8 cellular contexts compared by ENCODE assay signal in genomic region chr5:139246394-139246793, GRCh38. TPM values are rescaled to one million over a fixed set of nuclear protein-coding genes. Genes with fewer than 3 reads are reported as not detected.
DNase-seq lines count a peak whose midpoint lies in the region; ATAC-seq, FAIRE-seq and TF ChIP-seq lines count a peak whose summit lies in the region.

No MANE protein-coding gene starts in this region.

- no peak for TF ChIP-seq EP300 in sigmoid colon (IDR thresholded peaks at IDR 0.05)

- H3K27me3 Mint-ChIP-seq in astrocyte (ENCODE audit: low read depth, unreplicated experiment): peaks cover 3% of the 10 kb centered on the region

- no peaks in the 10 kb centered on the region for H3K27me3 ChIP-seq in astrocyte (ENCODE audit: insufficient read depth, low read length)
- H3K27me3 ChIP-seq in smooth muscle cell (ENCODE audit: low read depth): no peaks in the 10 kb centered on the region
- no peaks in the 10 kb centered on the region for H3K27me3 ChIP-seq in sigmoid colon

- TF ChIP-seq CTCF in RWPE1 (conservative IDR thresholded peaks at IDR 0.05; ENCODE audit: low read depth) (no peak), astrocyte (IDR thresholded peaks at IDR 0.05; ENCODE audit: insufficient read depth, low read depth, low read length) (no peak), smooth muscle cell (IDR thresholded peaks at IDR 0.05; ENCODE audit: borderline replicate concordance, insufficient read depth, poor library complexity, severe bottlenecking) (no peak), sigmoid colon (IDR thresholded peaks at IDR 0.05) (no peak)

- 13% methylated on average over 3 of the region's 4 CpGs for WGBS in smooth muscle cell (ENCODE audit: low lambda C conversion rate)
- 33 to 46% methylated on average over 4 of the region's 4 CpGs for WGBS in sigmoid colon, 2 donors

- no peaks in the 10 kb centered on the region for H3K36me3 ChIP-seq in astrocyte (ENCODE audit: insufficient read depth, low read length)
- no peaks in the 10 kb centered on the region for H3K36me3 ChIP-seq in smooth muscle cell (ENCODE audit: low read depth)
- no peaks in the 10 kb centered on the region for H3K36me3 ChIP-seq in sigmoid colon

- H3K9me3 ChIP-seq in astrocyte (ENCODE audit: insufficient read depth, low read depth, low read length): no peaks in the 10 kb centered on the region
- H3K9me3 ChIP-seq in smooth muscle cell (replicated peaks; ENCODE audit: low read depth): no peaks in the 10 kb centered on the region
- H3K9me3 ChIP-seq in sigmoid colon: no peaks in the 10 kb centered on the region

- no peak overlapping the region; the same call in 1 of the 2 replicates for H3K27ac ChIP-seq in RWPE1
- no peak overlapping the region for H3K27ac ChIP-seq in astrocyte (ENCODE audit: low read depth, low read length)
- peak overlapping the region; percentile 58 for H3K27ac ChIP-seq in smooth muscle cell (ENCODE audit: low read depth)
- H3K27ac ChIP-seq in sigmoid colon: no peak overlapping the region

- intact Hi-C loops in sigmoid colon (cut with DNase I): no loop called here

- H3K4me3 ChIP-seq in astrocyte (ENCODE audit: insufficient read depth, low read depth, low read length) (no peak overlapping the region), smooth muscle cell (no peak overlapping the region), sigmoid colon (no peak overlapping the region)

- H3F3A ChIP-seq in smooth muscle cell (ENCODE audit: low read depth): no peaks in the 10 kb centered on the region

- POLR2A ChIA-PET in RWPE1 (lab: Yijun Ruan, JAX; ENCODE audit: low non-redundant PET): no interaction called here

- peak; percentile 74 for DNase-seq in EH (ENCODE audit: low read depth)
- peak; percentile 63 for DNase-seq in RWPE1 (ENCODE audit: low spot score)
- DNase-seq in astrocyte (ENCODE audit: low read depth): no peak
- DNase-seq in smooth muscle cell (lab: John Stamatoyannopoulos, UW; ENCODE audit: unreplicated experiment): no peak
- no peak for DNase-seq in middle frontal gyrus (ENCODE audit: extremely low spot score, low spot score)
- no peak for DNase-seq in sigmoid colon

- no peak for FAIRE-seq in astrocyte (lab: Jason Lieb, UNC)

- no peaks in the 10 kb centered on the region for H3K36me3 Mint-ChIP-seq in astrocyte (ENCODE audit: low read depth, unreplicated experiment)

- no peak overlapping the region for H3K4me3 Mint-ChIP-seq in astrocyte (ENCODE audit: unreplicated experiment)

- peaks cover 15% of the 10 kb centered on the region for H3K4me1 Mint-ChIP-seq in astrocyte (ENCODE audit: low read depth, unreplicated experiment)

- no peak for TF ChIP-seq POLR2A in sigmoid colon (IDR thresholded peaks at IDR 0.05)

- H3K9ac ChIP-seq in astrocyte (ENCODE audit: low read length): no peak overlapping the region
- H3K9ac ChIP-seq in smooth muscle cell (ENCODE audit: low read depth): no peak overlapping the region

- CTCF ChIA-PET in RWPE1 (lab: Yijun Ruan, JAX): interaction anchor here (0.7 kb wide), 1 partner anchor 317 kb away, joined by 4 read pairs; no protein-coding TSS in a partner anchor

- peaks cover 2% of the 10 kb centered on the region for H3K9me3 Mint-ChIP-seq in astrocyte (ENCODE audit: unreplicated experiment)

- H3K4me2 ChIP-seq in astrocyte (ENCODE audit: low read length) (peak overlapping the region; percentile 52), smooth muscle cell (peak overlapping the region; percentile 23)

- peak overlapping the region; percentile 83 for H2AFZ ChIP-seq in astrocyte (ENCODE audit: low read depth, low read length)
- peak overlapping the region; percentile 83 for H2AFZ ChIP-seq in smooth muscle cell (ENCODE audit: low read depth)

- peaks cover 6% of the 10 kb centered on the region for H3K4me1 ChIP-seq in astrocyte (ENCODE audit: insufficient read depth, low read length)
- no peaks in the 10 kb centered on the region for H3K4me1 ChIP-seq in smooth muscle cell (ENCODE audit: low read depth)
- no peaks in the 10 kb centered on the region for H3K4me1 ChIP-seq in sigmoid colon

- no peaks in the 10 kb centered on the region for H3K79me2 ChIP-seq in astrocyte (ENCODE audit: insufficient read depth, low read length)
- H3K79me2 ChIP-seq in smooth muscle cell (ENCODE audit: low read depth): no peaks in the 10 kb centered on the region

- H4K20me1 ChIP-seq in astrocyte (ENCODE audit: insufficient read depth, low read length) (no peaks in the 10 kb centered on the region), smooth muscle cell (ENCODE audit: low read depth) (no peaks in the 10 kb centered on the region)

- H3K27ac Mint-ChIP-seq in astrocyte (ENCODE audit: unreplicated experiment): no peak overlapping the region

- no peak for ATAC-seq in HG02642 (IDR thresholded peaks at IDR 0.05; ENCODE audit: poor library complexity, unreplicated experiment)
- ATAC-seq in GM18870 (IDR thresholded peaks at IDR 0.05; ENCODE audit: unreplicated experiment): no peak

RNA-seq across cellular contexts. Expression of gene MATR3, which starts 47.1 kb away (rescaled TPM):
- total RNA-seq in astrocyte: 126 and 134 TPM in 2 replicates
- total RNA-seq in smooth muscle cell: 267 and 353 TPM in 2 replicates
- 151 and 169 TPM in 2 replicates for polyA plus RNA-seq in smooth muscle cell
- total RNA-seq in sigmoid colon: 100 to 1,000 TPM; 194 to 272 (median 228) TPM
- 100 to 1,000 TPM in 1 of 3 donors, 10 to 100 TPM in 2; 60.8 to 114 (median 66.1) TPM for polyA plus RNA-seq in sigmoid colon

RNA-seq across cellular contexts. Expression of gene SIL1, which starts 48.2 kb away (rescaled TPM):
- total RNA-seq in astrocyte: 41.6 and 57.6 TPM in 2 replicates
- 45.5 and 52.6 TPM in 2 replicates for total RNA-seq in smooth muscle cell
- 119 and 126 TPM in 2 replicates for polyA plus RNA-seq in smooth muscle cell
- total RNA-seq in sigmoid colon: 10 to 100 TPM; 23.2 to 39.2 (median 34.9) TPM
- 10 to 100 TPM in 2 of 3 donors, 1 to 10 TPM in 1; 7.8 to 60.8 (median 17.3) TPM for polyA plus RNA-seq in sigmoid colon

Comparison
In these comparisons a context has a peak if more than half of its experiments do, and no peak if none do; other contexts are left out.
1. DNase-seq: peak in EH (single experiment) and RWPE1 (single experiment); none in astrocyte (single experiment), smooth muscle cell (single experiment), middle frontal gyrus (single experiment) and sigmoid colon (single experiment).